8 cellular contexts compared by ENCODE assay signal in the genomic region with DNA sequence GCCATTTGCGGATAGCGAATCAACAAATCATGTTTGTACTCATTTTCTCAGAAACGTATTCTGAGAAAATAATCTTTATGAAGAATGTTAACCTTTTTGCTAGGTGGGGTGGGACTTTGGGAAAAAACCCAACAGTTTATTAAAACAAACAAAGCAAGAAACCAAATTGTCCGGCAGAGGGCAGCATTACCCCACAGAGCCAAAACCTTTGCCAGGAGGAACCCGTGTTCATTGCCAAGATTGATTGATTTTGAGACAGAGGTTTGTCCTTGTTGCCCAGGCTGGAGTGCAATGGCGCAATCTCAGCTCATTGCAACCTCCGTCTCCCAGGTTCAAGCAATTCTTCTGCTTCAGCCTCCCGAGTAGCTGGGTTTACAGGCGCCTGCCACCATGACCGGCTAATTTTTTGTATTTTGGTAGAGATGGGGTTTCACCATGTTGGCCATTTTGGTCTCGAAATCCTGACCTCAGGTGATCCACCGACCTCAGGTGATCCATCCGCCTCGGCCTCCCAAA.
DNase-seq lines count a peak whose midpoint lies in the region; ATAC-seq, FAIRE-seq and TF ChIP-seq lines count a peak whose summit lies in the region.

No MANE protein-coding gene starts in this region.

- no peak overlapping the region for H3K4me3 Mint-ChIP-seq in activated naive CD4-positive, alpha-beta T cell treated with anti-CD3 and anti-CD28 coated beads, Interleukin-2, amount 10 ng/mL, durations not matched to agents 7 days and 5 days

- H3K27me3 ChIP-seq in prostate gland (replicated peaks; ENCODE audit: insufficient read depth) (no peaks in the 10 kb centered on the region), vagina (no peaks in the 10 kb centered on the region)

- H3K4me1 ChIP-seq in prostate gland (replicated peaks) (no peaks in the 10 kb centered on the region), vagina (no peaks in the 10 kb centered on the region)

- TF ChIP-seq CTCF in prostate gland (IDR thresholded peaks at IDR 0.05), result peak; percentile 69 to 90 (median 82)
- peak; percentile 77 to 89 (median 82) for TF ChIP-seq CTCF in vagina (IDR thresholded peaks at IDR 0.05)

- DNase-seq in NCI-H1048 (lab: John Stamatoyannopoulos, UW), result peak; percentile 62
- DNase-seq in SK-N-MC (ENCODE audit: low read depth, low spot score), result peak; percentile 48
- peak; percentile 86 for DNase-seq in activated naive CD4-positive, alpha-beta T cell treated with anti-CD3 and anti-CD28 coated beads, Interleukin-2, amount 10 ng/mL, durations not matched to agents 7 days and 5 days
- DNase-seq in Right ventricle myocardium inferior (ENCODE audit: missing footprints), result no peak
- DNase-seq in prostate gland (ENCODE audit: low spot score), result peak; percentile 76
- DNase-seq in vagina (ENCODE audit: extremely low spot score in 2 of 2), result peak in 1 of 2 donors; percentile 58

- H3K4me3 ChIP-seq in SK-N-MC, result no peak overlapping the region
- H3K4me3 ChIP-seq in prostate gland, result no peak overlapping the region
- no peak overlapping the region for H3K4me3 ChIP-seq in vagina

- H3K9me3 Mint-ChIP-seq in activated naive CD4-positive, alpha-beta T cell treated with anti-CD3 and anti-CD28 coated beads, Interleukin-2, amount 10 ng/mL, durations not matched to agents 7 days and 5 days, result no peaks in the 10 kb centered on the region

- H3K36me3 Mint-ChIP-seq in activated naive CD4-positive, alpha-beta T cell treated with anti-CD3 and anti-CD28 coated beads, Interleukin-2, amount 10 ng/mL, durations not matched to agents 7 days and 5 days, result no peaks in the 10 kb centered on the region

- H3K36me3 ChIP-seq in SK-N-MC (ENCODE audit: insufficient read depth, low read length) (no peaks in the 10 kb centered on the region), prostate gland (no peaks in the 10 kb centered on the region), vagina (no peaks in the 10 kb centered on the region)

- no peak overlapping the region for H3K27ac Mint-ChIP-seq in activated naive CD4-positive, alpha-beta T cell treated with anti-CD3 and anti-CD28 coated beads, Interleukin-2, amount 10 ng/mL, durations not matched to agents 7 days and 5 days

- WGBS in prostate gland, result 42% methylated on average over 14 of the region's 14 CpGs

- TF ChIP-seq POLR2A in prostate gland (IDR thresholded peaks at IDR 0.05) (no peak), vagina (IDR thresholded peaks at IDR 0.05) (no peak)

- peak; percentile 87 for FAIRE-seq in G401.6 (lab: Jason Lieb, UNC)

- no peak overlapping the region for H3K27ac ChIP-seq in SK-N-MC
- H3K27ac ChIP-seq in prostate gland, result no peak overlapping the region
- H3K27ac ChIP-seq in vagina, result no peak overlapping the region

- CTCF ChIA-PET in activated naive CD4-positive, alpha-beta T cell treated with anti-CD3 and anti-CD28 coated beads, Interleukin-2, amount 10 ng/mL, durations not matched to agents 7 days and 5 days (lab: Charles Lee), result interaction anchor here (0.6 to 3.6 kb wide), 20 partner anchors 9 to 1011 kb away, joined by 3 to 49 read pairs (median 3); a partner anchor contains a TSS

- no peaks in the 10 kb centered on the region for H3K4me1 Mint-ChIP-seq in activated naive CD4-positive, alpha-beta T cell treated with anti-CD3 and anti-CD28 coated beads, Interleukin-2, amount 10 ng/mL, durations not matched to agents 7 days and 5 days

- peaks cover 24% of the 10 kb centered on the region for H3K27me3 Mint-ChIP-seq in activated naive CD4-positive, alpha-beta T cell treated with anti-CD3 and anti-CD28 coated beads, Interleukin-2, amount 10 ng/mL, durations not matched to agents 7 days and 5 days

- no peak overlapping the region for H3K9ac ChIP-seq in SK-N-MC (ENCODE audit: insufficient read length)

- intact Hi-C loops in Right ventricle myocardium inferior (cut with DNase I) (loop anchor here (1.0 kb wide), 1 partner anchor 563 kb away; no protein-coding TSS in a partner anchor), prostate gland (cut with DNase I) (no loop called here), vagina (cut with DNase I) (no loop called here)

- H3K9me3 ChIP-seq in SK-N-MC (ENCODE audit: low read depth, low read length) (no peaks in the 10 kb centered on the region), prostate gland (no peaks in the 10 kb centered on the region), vagina (no peaks in the 10 kb centered on the region)

- peak; percentile 43 for ATAC-seq in Right ventricle myocardium inferior
- no peak for ATAC-seq in HG02623 (IDR thresholded peaks at IDR 0.05; ENCODE audit: unreplicated experiment)
